Comparison of ENCODE assay signal across 10 cellular contexts in the genomic region with DNA sequence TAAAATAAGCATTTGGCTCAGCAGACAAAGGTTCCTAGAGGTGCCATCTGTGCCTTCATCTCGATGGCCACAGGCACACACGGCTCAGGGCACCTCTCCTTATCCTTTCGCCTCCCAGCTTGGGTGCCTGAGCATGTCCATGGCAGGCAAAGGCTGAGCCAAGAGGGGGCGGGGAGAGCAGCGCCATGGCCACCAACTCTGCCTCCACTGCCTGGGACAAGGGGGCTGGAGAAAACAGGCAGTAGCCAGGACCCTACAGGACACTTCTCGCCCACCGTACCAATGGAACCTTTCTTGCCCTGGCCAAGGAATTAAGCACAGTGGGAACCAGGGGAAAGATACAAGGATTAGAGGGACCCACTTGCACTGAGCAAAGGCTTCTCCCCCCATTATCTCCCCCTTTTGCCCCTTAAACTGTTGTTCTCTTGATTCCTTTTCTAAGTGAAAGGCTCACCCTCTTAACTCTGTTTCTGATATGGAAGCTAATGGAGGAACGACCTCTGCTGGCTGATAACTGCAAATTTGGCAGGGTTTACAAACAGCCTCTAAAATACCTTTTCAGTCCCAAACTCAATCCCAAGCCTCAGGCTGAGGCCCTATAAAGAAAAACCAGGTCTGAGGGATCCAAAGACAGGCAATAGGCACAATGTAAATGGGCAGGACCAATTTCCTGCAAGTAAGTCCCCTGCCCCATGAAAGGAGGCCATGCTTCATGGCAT.
DNase-seq lines count a peak whose midpoint lies in the region; ATAC-seq and TF ChIP-seq lines count a peak whose summit lies in the region.
"Had no signal": no experiment of that assay in that cellular context is flagged by ENCODE, and none has a peak within 500 bp of the region (broad histone marks: within the 10 kb centered on the region; RNA-seq: fewer than 3 reads in every experiment).

No MANE protein-coding gene starts in this region.

- intact Hi-C loops in A673 (cut with micrococcal nuclease; ENCODE audit: unreplicated experiment) (loop anchor here (2.0 to 5.0 kb wide), 3 partner anchors 381 to 886 kb away; no protein-coding TSS in a partner anchor), adrenal gland (cut with DNase I) (no loop called here)

- H3K4me1 ChIP-seq in A673 (ENCODE audit: insufficient read depth, low read length, poor library complexity, severe bottlenecking), result no peaks in the 10 kb centered on the region
- no peaks in the 10 kb centered on the region for H3K4me1 ChIP-seq in adrenal gland (replicated peaks in 1 of 2)

- H3K4me3 ChIP-seq in A673 (ENCODE audit: low read depth, low read length, poor library complexity, severe bottlenecking) (no peak overlapping the region), epithelial cell of esophagus (ENCODE audit: low read length) (no peak overlapping the region), adrenal gland (no peak overlapping the region)
- H3K4me3 ChIP-seq: cardiac muscle cell had no signal

- no TSS peak for BruUV-seq in A673 (replicated peaks; lab: Mats Ljungman, UMichigan)

- H3K36me3 ChIP-seq in A673 (ENCODE audit: insufficient read depth, low read length, poor library complexity, severe bottlenecking) (no peaks in the 10 kb centered on the region), adrenal gland (replicated peaks in 1 of 2) (no peaks in the 10 kb centered on the region)
- H3K36me3 ChIP-seq: cardiac muscle cell had no signal

- no peak for TF ChIP-seq POLR2A in adrenal gland (IDR thresholded peaks at IDR 0.05)

- CTCF ChIA-PET in A673 (lab: Charles Lee), result interaction anchor here (1.3 kb wide), 1 partner anchor 490 kb away, joined by 6 read pairs; no protein-coding TSS in a partner anchor

- in situ Hi-C loops in KBM-7 (cut with MboI; ENCODE audit: low pct_unique_long_range_greater_than_20kb, low sequenced_read_pairs), result no loop called here

- 63 to 86% (median 78%) methylated on average over 7 to 8 of the region's 8 CpGs for WGBS in adrenal gland, 4 donors

- POLR2A ChIA-PET in A673 (lab: Charles Lee; ENCODE audit: low non-redundant PET), result interaction anchor here (0.6 kb wide), 1 partner anchor 356 kb away, joined by 3 read pairs; no protein-coding TSS in a partner anchor

- TF ChIP-seq CTCF in A673 (conservative IDR thresholded peaks at IDR 0.05; ENCODE audit: low read depth, low read length) (peak; percentile 59), GM12872 (IDR thresholded peaks at IDR 0.05; ENCODE audit: insufficient read depth, low read depth, low read length) (peak; percentile 36; the same call in 1 of the 3 replicates), epithelial cell of esophagus (IDR thresholded peaks at IDR 0.05; ENCODE audit: insufficient read depth, low read depth, low read length, missing control alignments) (peak; percentile 42), adrenal gland (IDR thresholded peaks at IDR 0.05) (no peak)

- ATAC-seq in HG03469 (IDR thresholded peaks at IDR 0.05; ENCODE audit: unreplicated experiment), result no peak
- no peak for ATAC-seq in HG03342 (IDR thresholded peaks at IDR 0.05; ENCODE audit: unreplicated experiment)

- H3K9me3 ChIP-seq in A673 (ENCODE audit: low read depth, low read length, poor library complexity, severe bottlenecking) (no peaks in the 10 kb centered on the region), adrenal gland (replicated peaks in 1 of 3) (no peaks in the 10 kb centered on the region)

- H3K27me3 ChIP-seq in A673 (replicated peaks; ENCODE audit: insufficient read depth, low read depth, low read length, poor library complexity), result no peaks in the 10 kb centered on the region
- no peaks in the 10 kb centered on the region for H3K27me3 ChIP-seq in adrenal gland
- H3K27me3 ChIP-seq: cardiac muscle cell had no signal

- DNase-seq in A673 (ENCODE audit: low spot score), result peak; percentile 21
- DNase-seq in NCI-H1092 (lab: John Stamatoyannopoulos, UW), result peak; percentile 3
- peak; percentile 35 for DNase-seq in epithelial cell of esophagus (ENCODE audit: low read depth)
- DNase-seq in adrenal gland, result no peak
- DNase-seq in KBM-7, result no peak
- DNase-seq: activated T-cell treated with anti-CD3 and anti-CD28 coated beads, Interleukin-2, amount 50 U/mL, for 1 hour had no signal

- no peak overlapping the region for H3K27ac ChIP-seq in A673 (ENCODE audit: low read depth, low read length, poor library complexity, severe bottlenecking)
- no peak overlapping the region for H3K27ac ChIP-seq in adrenal gland
- H3K27ac ChIP-seq: cardiac muscle cell had no signal

Comparison
In these comparisons a context has a peak if more than half of its experiments do, and no peak if none do; other contexts are left out.
1. DNase-seq: peak in A673 (single experiment), NCI-H1092 (single experiment) and epithelial cell of esophagus (single experiment); none in adrenal gland (0 of 7) and KBM-7 (single experiment).
2. CTCF ChIP-seq: peak in A673 (single experiment), GM12872 (single experiment) and epithelial cell of esophagus (single experiment); none in adrenal gland (0 of 6).